19 cellular contexts compared by ENCODE assay signal in genomic region chr12:69502342-69503081, GRCh38.
DNase-seq lines count a peak whose midpoint lies in the region; ATAC-seq, FAIRE-seq and TF ChIP-seq lines count a peak whose summit lies in the region.
"Had no signal": no experiment of that assay in that cellular context is flagged by ENCODE, and none has a peak within 500 bp of the region (broad histone marks: within the 10 kb centered on the region; RNA-seq: fewer than 3 reads in every experiment).

No MANE protein-coding gene starts in this region.

- H3K4me3 ChIP-seq in choroid plexus epithelial cell (ENCODE audit: low read depth, low read length) = no peak overlapping the region
- H3K4me3 ChIP-seq: ascending aorta, dorsolateral prefrontal cortex, GM12878 had no signal

- peak; percentile 85 for FAIRE-seq in RCC 7860 (lab: Jason Lieb, UNC)
- FAIRE-seq: GM12878, TTC549 had no signal

- TF ChIP-seq CTCF in choroid plexus epithelial cell (conservative IDR thresholded peaks at IDR 0.05; ENCODE audit: low read depth, low read length) = no peak

- no peak for ATAC-seq in HG02678 (IDR thresholded peaks at IDR 0.05; ENCODE audit: unreplicated experiment)
- ATAC-seq: GM12878 had no signal

- DNase-seq in GM04503 (ENCODE audit: low read depth) (peak; percentile 47), RCC 7860 (ENCODE audit: low spot score) (peak; percentile 67), choroid plexus epithelial cell (ENCODE audit: low read depth) (peak; percentile 52), putamen (ENCODE audit: low spot score) (peak; percentile 49), OCI-M2 (lab: John Stamatoyannopoulos, UW; ENCODE audit: unreplicated experiment) (no peak), NCI-H2081 treated with DMSO at 0.1 percent for 48 hours (lab: John Stamatoyannopoulos, UW) (no peak)
- DNase-seq in stimulated activated CD4-positive, alpha-beta T cell treated with anti-CD3 and anti-CD28 coated beads, Interleukin-15, amount 100 ng/mL, for 24 hours = no peak
- DNase-seq: activated CD4-positive, alpha-beta memory T cell treated with anti-CD3 and anti-CD28 coated beads, Interleukin-2, amount 10 ng/mL, durations not matched to agents 7 days and 5 days; activated effector memory CD4-positive, alpha-beta T cell treated with Interleukin-2 at 50 U/mL for 16 hours; DMS79 treated with DMSO at 0.1 percent for 48 hours; dorsolateral prefrontal cortex; NCI-H2029 treated with DMSO at 0.1 percent for 48 hours; occipital lobe; SHP77; stimulated activated CD4-positive, alpha-beta T cell treated with anti-CD3 and anti-CD28 coated beads, Interleukin-12 subunit alpha, Interleukin-12 subunit beta, amount 100 ng/mL, for 4 hours had no signal

Comparison
In these comparisons a context has a peak if more than half of its experiments do, and no peak if none do; other contexts are left out.
1. DNase-seq: peak in GM04503 (single experiment), RCC 7860 (single experiment), choroid plexus epithelial cell (single experiment) and putamen (single experiment); none in OCI-M2 (single experiment), NCI-H2081 treated with DMSO at 0.1 percent for 48 hours (single experiment) and stimulated activated CD4-positive, alpha-beta T cell treated with anti-CD3 and anti-CD28 coated beads, Interleukin-15, amount 100 ng/mL, for 24 hours (single experiment).